Comparison of ENCODE assay signal across 8 cellular contexts in genomic region chr4:139295317-139296299, GRCh38. TPM values are rescaled to one million over a fixed set of nuclear protein-coding genes. Genes with fewer than 3 reads are reported as not detected.
A peak's percentile ranks its signal among the peaks of the same experiment; 100 is the strongest.
DNase-seq lines count a peak whose midpoint lies in the region; ATAC-seq and TF ChIP-seq lines count a peak whose summit lies in the region.

No MANE protein-coding gene starts in this region.

- peak overlapping the region; percentile 82 for H3K4me3 Mint-ChIP-seq in activated naive CD4-positive, alpha-beta T cell treated with anti-CD3 and anti-CD28 coated beads, Interleukin-2, amount 10 ng/mL, durations not matched to agents 7 days and 5 days

- H3K79me2 ChIP-seq in osteoblast (ENCODE audit: insufficient read depth, low read length), result peaks cover 21% of the 10 kb centered on the region

- H3K27ac ChIP-seq in SJSA1 (peak overlapping the region; percentile 64), osteoblast (ENCODE audit: low read depth, low read length) (peak overlapping the region; percentile 86), thoracic aorta (peak overlapping the region; percentile 60 to 79)

- H3K4me1 ChIP-seq in SJSA1 (replicated peaks) (peaks cover 20% of the 10 kb centered on the region), osteoblast (ENCODE audit: insufficient read depth, low read length) (peaks cover 26% of the 10 kb centered on the region), thoracic aorta (ENCODE audit: control insufficient read depth in 1 of 2, low read depth in 2 of 2) (peaks cover 21 to 47% of the 10 kb centered on the region in 2 donors)

- no peaks in the 10 kb centered on the region for H3K27me3 Mint-ChIP-seq in activated naive CD4-positive, alpha-beta T cell treated with anti-CD3 and anti-CD28 coated beads, Interleukin-2, amount 10 ng/mL, durations not matched to agents 7 days and 5 days

- peak overlapping the region; percentile 93 for H2AFZ ChIP-seq in osteoblast (ENCODE audit: low read length)

- H4K20me1 ChIP-seq in osteoblast (ENCODE audit: insufficient read depth, low read length), result no peaks in the 10 kb centered on the region

- DNase-seq in GM06990 (ENCODE audit: extremely low read depth, insufficient read length) (peak; percentile 92), HFF-Myc (ENCODE audit: extremely low read depth, low read depth) (peak; percentile 72), MV-4-11 (lab: John Stamatoyannopoulos, UW) (peak; percentile 89), SJSA1 (ENCODE audit: low read depth in 1 of 2, low spot score in 2 of 2) (peak; percentile 92 to 97), glomerular endothelial cell (ENCODE audit: extremely low read depth, low read depth, low spot score) (peak; percentile 68), osteoblast (ENCODE audit: insufficient read length, low spot score, missing footprints) (peak; percentile 93), thoracic aorta (ENCODE audit: low spot score) (peak; percentile 92)
- peak; percentile 99 for DNase-seq in activated naive CD4-positive, alpha-beta T cell treated with anti-CD3 and anti-CD28 coated beads, Interleukin-2, amount 10 ng/mL, durations not matched to agents 7 days and 5 days

- H3K4me1 Mint-ChIP-seq in activated naive CD4-positive, alpha-beta T cell treated with anti-CD3 and anti-CD28 coated beads, Interleukin-2, amount 10 ng/mL, durations not matched to agents 7 days and 5 days, result peaks cover 37% of the 10 kb centered on the region

- H3K27me3 ChIP-seq in GM06990 (replicated peaks; ENCODE audit: control insufficient read depth, insufficient read depth, low read length) (no peaks in the 10 kb centered on the region), SJSA1 (replicated peaks) (no peaks in the 10 kb centered on the region), osteoblast (ENCODE audit: insufficient read depth, low read length) (no peaks in the 10 kb centered on the region), thoracic aorta (replicated peaks; ENCODE audit: insufficient read depth) (no peaks in the 10 kb centered on the region)

- no peaks in the 10 kb centered on the region for H3K9me3 ChIP-seq in SJSA1 (replicated peaks)
- no peaks in the 10 kb centered on the region for H3K9me3 ChIP-seq in osteoblast (ENCODE audit: low read depth, low read length)
- H3K9me3 ChIP-seq in thoracic aorta, result no peaks in the 10 kb centered on the region

- peak overlapping the region; percentile 91 for H3K27ac Mint-ChIP-seq in activated naive CD4-positive, alpha-beta T cell treated with anti-CD3 and anti-CD28 coated beads, Interleukin-2, amount 10 ng/mL, durations not matched to agents 7 days and 5 days

- no peaks in the 10 kb centered on the region for H3K36me3 ChIP-seq in GM06990 (ENCODE audit: control insufficient read depth, insufficient read depth, low read length)
- H3K36me3 ChIP-seq in SJSA1, result peaks cover 26% of the 10 kb centered on the region
- H3K36me3 ChIP-seq in osteoblast (ENCODE audit: insufficient read depth, low read length), result peaks cover 24% of the 10 kb centered on the region
- H3K36me3 ChIP-seq in thoracic aorta, result no peaks in the 10 kb centered on the region

- ATAC-seq in thoracic aorta (ENCODE audit: insufficient number of reproducible peaks, low FRiP score, low read depth), result peak; percentile 85

- peak overlapping the region; percentile 87 for H3K4me2 ChIP-seq in osteoblast (ENCODE audit: insufficient read depth, low read length)

- H3K9me3 Mint-ChIP-seq in activated naive CD4-positive, alpha-beta T cell treated with anti-CD3 and anti-CD28 coated beads, Interleukin-2, amount 10 ng/mL, durations not matched to agents 7 days and 5 days, result no peaks in the 10 kb centered on the region

- CTCF ChIA-PET in activated naive CD4-positive, alpha-beta T cell treated with anti-CD3 and anti-CD28 coated beads, Interleukin-2, amount 10 ng/mL, durations not matched to agents 7 days and 5 days (lab: Charles Lee), result interaction anchor here (0.5 to 4.3 kb wide), 17 partner anchors 11 to 265 kb away, joined by 3 to 36 read pairs (median 4); no protein-coding TSS in a partner anchor

- H3K36me3 Mint-ChIP-seq in activated naive CD4-positive, alpha-beta T cell treated with anti-CD3 and anti-CD28 coated beads, Interleukin-2, amount 10 ng/mL, durations not matched to agents 7 days and 5 days, result peaks cover 15% of the 10 kb centered on the region

- H3K4me3 ChIP-seq in GM06990 (replicated peaks; ENCODE audit: low read depth, low read length), result peak overlapping the region; percentile 88
- peak overlapping the region; percentile 80 for H3K4me3 ChIP-seq in HFF-Myc (replicated peaks; ENCODE audit: low read depth, low read length)
- peak overlapping the region; percentile 62 for H3K4me3 ChIP-seq in SJSA1
- peak overlapping the region; percentile 92 for H3K4me3 ChIP-seq in osteoblast (ENCODE audit: insufficient read depth, low read length)
- peak overlapping the region; percentile 99 for H3K4me3 ChIP-seq in thoracic aorta

- peak; percentile 99 for TF ChIP-seq CTCF in GM06990 (IDR thresholded peaks at IDR 0.05; ENCODE audit: insufficient read depth, low read length, poor library complexity, severe bottlenecking)
- peak; percentile 95 for TF ChIP-seq CTCF in HFF-Myc (IDR thresholded peaks at IDR 0.05; ENCODE audit: low read depth, low read length, missing control alignments)
- TF ChIP-seq CTCF in osteoblast (IDR thresholded peaks at IDR 0.05; ENCODE audit: extremely low read depth, low read depth, low read length), result peak; percentile 90
- peak; percentile 90 for TF ChIP-seq CTCF in thoracic aorta (IDR thresholded peaks at IDR 0.05)

RNA-seq across cellular contexts. Expression of gene NAA15, which starts 5.7 kb away (rescaled TPM):
- 30.8 and 37.8 TPM in 2 replicates for total RNA-seq in SJSA1 (2014; rRNA removed; shearing (Covaris generic))
- total RNA-seq in glomerular endothelial cell, result 24.0 and 29.5 TPM in 2 replicates
- 29.2 and 33.3 TPM in 2 replicates for total RNA-seq in osteoblast
- total RNA-seq in thoracic aorta, result 10 to 100 TPM; 24.4 to 41.0 TPM

RNA-seq across cellular contexts. Expression of gene NDUFC1, which starts 6.7 kb away (rescaled TPM):
- total RNA-seq in SJSA1 (2014; rRNA removed; shearing (Covaris generic)), result 56.2 and 68.5 TPM in 2 replicates
- total RNA-seq in glomerular endothelial cell, result 42.8 and 64.5 TPM in 2 replicates
- 24.2 and 25.7 TPM in 2 replicates for total RNA-seq in osteoblast
- total RNA-seq in thoracic aorta, result 10 to 100 TPM; 12.3 to 16.4 TPM

RNA-seq across cellular contexts. Expression of gene MGARP, which starts 15.6 kb away (rescaled TPM):
- total RNA-seq in SJSA1 (2014; rRNA removed; shearing (Covaris generic)), result 1.6 and 6.1 TPM in 2 replicates
- 0.10 and 3.4 TPM in 2 replicates for total RNA-seq in glomerular endothelial cell
- 4.4 and 7.6 TPM in 2 replicates for total RNA-seq in osteoblast
- 1 to 10 TPM; 4.2 to 8.9 TPM for total RNA-seq in thoracic aorta

Comparison
In these comparisons a context has a peak if more than half of its experiments do, and no peak if none do; other contexts are left out.
1. Peak in every context shown above with its lines: DNase-seq, ATAC-seq, H3K4me3 ChIP-seq and H3K27ac ChIP-seq.